ENCODE assay signal across 10 cellular contexts in genomic region chrX:47502591-47503222, GRCh38. TPM values are rescaled to one million over a fixed set of nuclear protein-coding genes. Genes with fewer than 3 reads are reported as not detected.
DNase-seq lines count a peak whose midpoint lies in the region; TF ChIP-seq lines count a peak whose summit lies in the region.
"Had no signal": no experiment of that assay in that cellular context is flagged by ENCODE, and none has a peak within 500 bp of the region (broad histone marks: within the 10 kb centered on the region; RNA-seq: fewer than 3 reads in every experiment).

No MANE protein-coding gene starts in this region.

- H3K9ac ChIP-seq in endodermal cell (ENCODE audit: extremely low read depth, low read length, poor library complexity, severe bottlenecking) = no peak overlapping the region

- H3K4me1 ChIP-seq in endodermal cell (ENCODE audit: control insufficient read depth, insufficient read depth, low read length) (no peaks in the 10 kb centered on the region), osteoblast (ENCODE audit: insufficient read depth, low read length) (peaks cover 25% of the 10 kb centered on the region)

- peak; percentile 68 for DNase-seq in GM04503 (ENCODE audit: low read depth)
- peak; percentile 38 for DNase-seq in NCI-H345 treated with DMSO at 0.1 percent for 48 hours (lab: John Stamatoyannopoulos, UW; ENCODE audit: unreplicated experiment)
- DNase-seq in endodermal cell = peak; percentile 53
- peak; percentile 69 for DNase-seq in osteoblast (ENCODE audit: insufficient read length, low spot score, missing footprints)
- no peak for DNase-seq in stimulated activated CD4-positive, alpha-beta T cell treated with anti-CD3 and anti-CD28 coated beads, Interleukin-2, amount 100 ng/mL, for 48 hours
- no peak for DNase-seq in UCSD-AML1 (lab: John Stamatoyannopoulos, UW; ENCODE audit: unreplicated experiment)
- no peak for DNase-seq in activated CD4-positive, alpha-beta T cell treated with anti-CD3 and anti-CD28 coated beads for 1 hour
- DNase-seq in coronary artery (ENCODE audit: low spot score) = no peak
- DNase-seq: activated T-cell treated with anti-CD3 and anti-CD28 coated beads, Interleukin-2, amount 50 U/mL, for 4 hours had no signal

- peaks cover 2% of the 10 kb centered on the region for H3K27me3 Mint-ChIP-seq in endodermal cell (ENCODE audit: insufficient read depth)

- H3K4me3 Mint-ChIP-seq in endodermal cell = no peak overlapping the region
- H3K4me3 Mint-ChIP-seq: activated T-cell treated with anti-CD3 and anti-CD28 coated beads, Interleukin-2, amount 50 U/mL, for 4 hours; mesothelial cell of epicardium had no signal

- H3K4me3 ChIP-seq in endodermal cell (ENCODE audit: low read length) = no peak overlapping the region
- H3K4me3 ChIP-seq in osteoblast (ENCODE audit: insufficient read depth, low read length) = no peak overlapping the region
- H3K4me3 ChIP-seq in coronary artery = no peak overlapping the region

- peaks cover 64% of the 10 kb centered on the region for H3K9me3 Mint-ChIP-seq in endodermal cell
- H3K9me3 Mint-ChIP-seq: activated T-cell treated with anti-CD3 and anti-CD28 coated beads, Interleukin-2, amount 50 U/mL, for 4 hours had no signal

- 50% methylated on average over 4 of the region's 5 CpGs; no CpG with 5 or more reads in 1 of the 2 experiments for WGBS in endodermal cell (ENCODE audit: insufficient coverage in 1 of 2, insufficient read length in 1 of 2), 2 experiments

- H3K27ac Mint-ChIP-seq in endodermal cell = no peak overlapping the region
- H3K27ac Mint-ChIP-seq: mesothelial cell of epicardium had no signal

- H3K27ac ChIP-seq in endodermal cell (ENCODE audit: low read depth, low read length) (no peak overlapping the region), osteoblast (ENCODE audit: low read depth, low read length) (peak overlapping the region; percentile 58), coronary artery (peak overlapping the region in 1 of 2 donors; percentile 40)

- no peaks in the 10 kb centered on the region for H4K20me1 ChIP-seq in osteoblast (ENCODE audit: insufficient read depth, low read length)

- peaks cover 18% of the 10 kb centered on the region for H3K4me1 Mint-ChIP-seq in endodermal cell

- H3K27me3 ChIP-seq in endodermal cell (ENCODE audit: control insufficient read depth, insufficient read depth, low read length, poor library complexity, severe bottlenecking) (no peaks in the 10 kb centered on the region), osteoblast (ENCODE audit: insufficient read depth, low read length) (peaks cover 7% of the 10 kb centered on the region)

- H3K36me3 Mint-ChIP-seq in endodermal cell (ENCODE audit: low read depth) = no peaks in the 10 kb centered on the region
- H3K36me3 Mint-ChIP-seq: mesothelial cell of epicardium had no signal

- no peaks in the 10 kb centered on the region for H3K79me2 ChIP-seq in osteoblast (ENCODE audit: insufficient read depth, low read length)

- peak overlapping the region; percentile 15 for H3K4me2 ChIP-seq in osteoblast (ENCODE audit: insufficient read depth, low read length)

- H3K9me3 ChIP-seq in endodermal cell (ENCODE audit: control insufficient read depth, low read length) (no peaks in the 10 kb centered on the region), osteoblast (ENCODE audit: low read depth, low read length) (no peaks in the 10 kb centered on the region)

- TF ChIP-seq CTCF in endodermal cell (conservative IDR thresholded peaks at IDR 0.05) (no peak), osteoblast (IDR thresholded peaks at IDR 0.05; ENCODE audit: extremely low read depth, low read depth, low read length) (no peak), coronary artery (IDR thresholded peaks at IDR 0.05) (no peak)

- no peak overlapping the region for H2AFZ ChIP-seq in osteoblast (ENCODE audit: low read length)

- H3K36me3 ChIP-seq in endodermal cell (ENCODE audit: control insufficient read depth, insufficient read depth, low read length) (no peaks in the 10 kb centered on the region), osteoblast (ENCODE audit: insufficient read depth, low read length) (no peaks in the 10 kb centered on the region)

RNA-seq across cellular contexts. Expression of gene ZNF41, which starts 19.7 kb away (rescaled TPM):
- 1 to 10 TPM; 2.9 to 5.6 TPM for total RNA-seq in endodermal cell
- 4.2 TPM for polyA plus RNA-seq in endodermal cell (2013, experiment 1 of 2)
- polyA plus RNA-seq in endodermal cell (2013, experiment 2 of 2) = 4.2 TPM
- total RNA-seq in osteoblast = 9.0 and 9.1 TPM in 2 replicates

RNA-seq across cellular contexts. Expression of gene ARAF, which starts 58.3 kb away (rescaled TPM):
- 10 to 100 TPM; 47.7 to 48.7 TPM for total RNA-seq in endodermal cell
- 45.6 TPM for polyA plus RNA-seq in endodermal cell (2013, experiment 1 of 2)
- polyA plus RNA-seq in endodermal cell (2013, experiment 2 of 2) = 36.8 TPM
- 18.9 and 21.0 TPM in 2 replicates for total RNA-seq in osteoblast

Comparison
In these comparisons a context has a peak if more than half of its experiments do, and no peak if none do; other contexts are left out.
1. DNase-seq: peak in GM04503 (single experiment), NCI-H345 treated with DMSO at 0.1 percent for 48 hours (single experiment), endodermal cell (single experiment) and osteoblast (single experiment); none in stimulated activated CD4-positive, alpha-beta T cell treated with anti-CD3 and anti-CD28 coated beads, Interleukin-2, amount 100 ng/mL, for 48 hours (0 of 2), UCSD-AML1 (single experiment), activated CD4-positive, alpha-beta T cell treated with anti-CD3 and anti-CD28 coated beads for 1 hour (single experiment) and coronary artery (single experiment).